In genomic region chr1:172154571-172154970, GRCh38 we compare ENCODE assay signal across 9 cellular contexts.
A peak's percentile ranks its signal among the peaks of the same experiment; 100 is the strongest.
DNase-seq lines count a peak whose midpoint lies in the region; ATAC-seq and TF ChIP-seq lines count a peak whose summit lies in the region.
"Had no signal": no experiment of that assay in that cellular context is flagged by ENCODE, and none has a peak within 500 bp of the region (broad histone marks: within the 10 kb centered on the region; RNA-seq: fewer than 3 reads in every experiment).

No MANE protein-coding gene starts in this region.

- TF ChIP-seq POLR2A in thyroid gland (IDR thresholded peaks at IDR 0.05), result no peak

- no peak overlapping the region for H3K27ac ChIP-seq in thyroid gland

- H3K27ac Mint-ChIP-seq in activated naive CD8-positive, alpha-beta T cell treated with anti-CD3 and anti-CD28 coated beads, Interleukin-2, amount 50 U/mL, for 24 hours, result peak overlapping the region; percentile 88
- H3K27ac Mint-ChIP-seq in naive B cell, result peak overlapping the region; percentile 52 to 94 (median 86)
- H3K27ac Mint-ChIP-seq in endothelial cell (ENCODE audit: unreplicated experiment), result no peak overlapping the region

- H3K36me3 ChIP-seq in thyroid gland, result no peaks in the 10 kb centered on the region

- peak overlapping the region; percentile 30 for H3K4me3 Mint-ChIP-seq in activated naive CD8-positive, alpha-beta T cell treated with anti-CD3 and anti-CD28 coated beads, Interleukin-2, amount 50 U/mL, for 24 hours
- H3K4me3 Mint-ChIP-seq in naive B cell, result peak overlapping the region in 5 of 8 donors; percentile 1 to 75 (median 40)
- H3K4me3 Mint-ChIP-seq in endothelial cell (ENCODE audit: unreplicated experiment), result no peak overlapping the region

- ATAC-seq in GM19324 (IDR thresholded peaks at IDR 0.05; ENCODE audit: low FRiP score, unreplicated experiment) (peak; percentile 63), HG03439 (IDR thresholded peaks at IDR 0.05; ENCODE audit: unreplicated experiment) (peak; percentile 93), naive B cell (ENCODE audit: low read depth in 2 of 2) (peak; percentile 92 to 96)
- peak; percentile 94 for ATAC-seq in activated naive CD8-positive, alpha-beta T cell treated with anti-CD3 and anti-CD28 coated beads, Interleukin-2, amount 50 U/mL, for 24 hours
- ATAC-seq: HCT116 had no signal

- H3K9me3 ChIP-seq in thyroid gland, result no peaks in the 10 kb centered on the region

- TF ChIP-seq CTCF in thyroid gland (IDR thresholded peaks at IDR 0.05) (no peak), endothelial cell (IDR thresholded peaks at IDR 0.05; ENCODE audit: unreplicated experiment) (no peak)

- H3K27me3 ChIP-seq in thyroid gland, result no peaks in the 10 kb centered on the region

- DNase-seq in AML-193 (lab: John Stamatoyannopoulos, UW) (peak; percentile 27 to 61), naive B cell (peak; percentile 20), thyroid gland (no peak), endothelial cell (ENCODE audit: low spot score) (no peak)
- no peak for DNase-seq in activated naive CD8-positive, alpha-beta T cell treated with anti-CD3 and anti-CD28 coated beads, Interleukin-2, amount 50 U/mL, for 24 hours
- no peak for DNase-seq in effector CD4-positive, alpha-beta T cell

- H3K36me3 Mint-ChIP-seq in activated naive CD8-positive, alpha-beta T cell treated with anti-CD3 and anti-CD28 coated beads, Interleukin-2, amount 50 U/mL, for 24 hours (ENCODE audit: low read depth), result no peaks in the 10 kb centered on the region
- H3K36me3 Mint-ChIP-seq in naive B cell (no peaks in the 10 kb centered on the region), endothelial cell (ENCODE audit: low read depth, unreplicated experiment) (no peaks in the 10 kb centered on the region)

- 63 to 65% methylated on average over 2 of the region's 2 CpGs for WGBS in thyroid gland, 2 donors

- no peak overlapping the region for H3K4me3 ChIP-seq in thyroid gland (replicated peaks in 1 of 3)

- H3K27me3 Mint-ChIP-seq in activated naive CD8-positive, alpha-beta T cell treated with anti-CD3 and anti-CD28 coated beads, Interleukin-2, amount 50 U/mL, for 24 hours, result no peaks in the 10 kb centered on the region
- H3K27me3 Mint-ChIP-seq in naive B cell (no peaks in the 10 kb centered on the region), endothelial cell (ENCODE audit: unreplicated experiment) (no peaks in the 10 kb centered on the region)

- no peaks in the 10 kb centered on the region for H3K9me3 Mint-ChIP-seq in activated naive CD8-positive, alpha-beta T cell treated with anti-CD3 and anti-CD28 coated beads, Interleukin-2, amount 50 U/mL, for 24 hours
- H3K9me3 Mint-ChIP-seq in naive B cell (no peaks in the 10 kb centered on the region), endothelial cell (ENCODE audit: unreplicated experiment) (no peaks in the 10 kb centered on the region)

- H3K4me1 Mint-ChIP-seq in activated naive CD8-positive, alpha-beta T cell treated with anti-CD3 and anti-CD28 coated beads, Interleukin-2, amount 50 U/mL, for 24 hours, result peaks cover 12% of the 10 kb centered on the region
- H3K4me1 Mint-ChIP-seq in naive B cell, result peaks cover 7 to 25% (median 12%) of the 10 kb centered on the region in 3 donors
- H3K4me1 Mint-ChIP-seq in endothelial cell (ENCODE audit: unreplicated experiment), result peaks cover 1% of the 10 kb centered on the region

- H3K4me1 ChIP-seq in thyroid gland, result no peaks in the 10 kb centered on the region

- intact Hi-C loops in thyroid gland (cut with DNase I), result no loop called here

Comparison
In these comparisons a context has a peak if more than half of its experiments do, and no peak if none do; other contexts are left out.
1. DNase-seq: peak in AML-193 (2 of 2) and naive B cell (single experiment); none in activated naive CD8-positive, alpha-beta T cell treated with anti-CD3 and anti-CD28 coated beads, Interleukin-2, amount 50 U/mL, for 24 hours (single experiment), thyroid gland (0 of 2), effector CD4-positive, alpha-beta T cell (single experiment) and endothelial cell (single experiment).
2. Peak in every context shown above with its lines, with median percentiles within 50 percentile points of each other: ATAC-seq.